Comparison of ENCODE assay signal across 29 cellular contexts in genomic region chr11:43974830-43975229, GRCh38. TPM values are rescaled to one million over a fixed set of nuclear protein-coding genes. Genes with fewer than 3 reads are reported as not detected.
"Had no signal": no experiment of that assay in that cellular context is flagged by ENCODE, and none has a peak within 500 bp of the region (broad histone marks: within the 10 kb centered on the region; RNA-seq: fewer than 3 reads in every experiment).

No MANE protein-coding gene starts in this region.

- H2AFZ ChIP-seq: hepatocyte had no signal

- H3K9me3 ChIP-seq: colonic mucosa, gastrocnemius medialis had no signal

- H3K4me1 ChIP-seq: colonic mucosa, esophagus squamous epithelium, foreskin keratinocyte, gastrocnemius medialis had no signal

- H3K79me2 ChIP-seq: hepatocyte had no signal

- H3K4me3 ChIP-seq: colonic mucosa, coronary artery, dorsolateral prefrontal cortex, esophagus muscularis mucosa, esophagus squamous epithelium, gastrocnemius medialis, gastroesophageal sphincter, heart left ventricle, heart right ventricle, hepatocyte had no signal

- H3K27ac ChIP-seq: colonic mucosa, coronary artery, dorsolateral prefrontal cortex, epithelial cell of prostate, esophagus muscularis mucosa, esophagus squamous epithelium, foreskin keratinocyte, gastrocnemius medialis, gastroesophageal sphincter, heart left ventricle, heart right ventricle, hepatocyte had no signal

- H3K9me3 Mint-ChIP-seq: effector memory CD8-positive, alpha-beta T cell had no signal

- H3K36me3 ChIP-seq: colonic mucosa, esophagus muscularis mucosa, esophagus squamous epithelium, gastrocnemius medialis, gastroesophageal sphincter, heart left ventricle, heart right ventricle had no signal

- H3K27me3 ChIP-seq: colonic mucosa, dorsolateral prefrontal cortex, esophagus muscularis mucosa, gastrocnemius medialis, gastroesophageal sphincter, heart left ventricle, heart right ventricle, hepatocyte had no signal

- FAIRE-seq: colon, endometrium, endothelial cell of umbilical vein, frontal cortex had no signal

- ATAC-seq: effector memory CD8-positive, alpha-beta T cell; esophagus mucosa; gastrocnemius medialis; gastroesophageal sphincter; heart left ventricle; heart right ventricle had no signal

- DNase-seq: colonic mucosa; cortex of kidney; dermis blood vessel endothelial cell; dorsolateral prefrontal cortex; effector CD4-positive, alpha-beta T cell; effector CD8-positive, alpha-beta T cell; effector memory CD4-positive, alpha-beta T cell; effector memory CD8-positive, alpha-beta T cell; erythroblast; esophagus squamous epithelium; foreskin fibroblast; foreskin keratinocyte; foreskin melanocyte; gastrocnemius medialis; glutamatergic neuron; head of caudate nucleus; heart left ventricle; heart right ventricle had no signal

- H3K4me2 ChIP-seq: hepatocyte had no signal

- H3K4me3 Mint-ChIP-seq: dendritic cell treated with granulocyte-macrophage colony-stimulating factor and Interleukin-4, amounts not matched to agents 40 ng/mL and 50 ng/mL, for 4 days; effector memory CD8-positive, alpha-beta T cell had no signal

- H3K27ac Mint-ChIP-seq: dendritic cell treated with granulocyte-macrophage colony-stimulating factor and Interleukin-4, amounts not matched to agents 40 ng/mL and 50 ng/mL, for 4 days; effector memory CD8-positive, alpha-beta T cell had no signal

RNA-seq across cellular contexts. Expression of gene C11orf96, which starts 32.4 kb away (rescaled TPM):
- total RNA-seq: foreskin keratinocyte had no signal
- polyA plus RNA-seq: foreskin keratinocyte had no signal
